Comparison of ENCODE assay signal across 1 cellular context in genomic region chr1:226223157-226223785, GRCh38.
TF ChIP-seq lines count a peak whose summit lies in the region.

TSS of gene MIXL1 (plus strand) at chr1:226223664. CDS start at chr1:226223682, 18 bp downstream.

TF ChIP-seq in HepG2, 621 proteins besides CTCF, POLR2A, EP300 and RAD21 (continued from another document and continues in another):
- peak; percentile 51; the same call in 1 of the 2 replicates for TF ChIP-seq KDM3A (CRISPR knock-in tag; IDR thresholded peaks at IDR 0.05; ENCODE audit: low read depth)
- TF ChIP-seq NFRKB (IDR thresholded peaks at IDR 0.05) = no peak
- peak; percentile 52; the same call in 1 of the 2 replicates for TF ChIP-seq ZNF580 (CRISPR knock-in tag; IDR thresholded peaks at IDR 0.05; ENCODE audit: borderline replicate concordance, low read depth)
- TF ChIP-seq ZNF780A (CRISPR knock-in tag; IDR thresholded peaks at IDR 0.05) = no peak
- TF ChIP-seq ZNF234 (CRISPR knock-in tag; conservative IDR thresholded peaks at IDR 0.05) = no peak
- TF ChIP-seq ZBTB34 (CRISPR knock-in tag; IDR thresholded peaks at IDR 0.05) = peak; percentile 35; the same call in 1 of the 2 replicates
- peak in 1 of 2 experiments; percentile 17; a peak in 1 of 4 replicates for TF ChIP-seq KLF16 (CRISPR knock-in tag; IDR thresholded peaks at IDR 0.05)
- TF ChIP-seq MED8 (CRISPR knock-in tag; IDR thresholded peaks at IDR 0.05; ENCODE audit: insufficient replicate concordance) = peak; percentile 43
- TF ChIP-seq NR2F2 (IDR thresholded peaks at IDR 0.05; ENCODE audit: borderline replicate concordance, low read depth) = 0 out of 2 replicates have a peak, but pooled peaks have one; percentile 38
- TF ChIP-seq ZNF703 (CRISPR knock-in tag; IDR thresholded peaks at IDR 0.05; ENCODE audit: borderline replicate concordance) = no peak
- peak; percentile 24 for TF ChIP-seq IKZF4 (CRISPR knock-in tag; IDR thresholded peaks at IDR 0.05; ENCODE audit: borderline replicate concordance, low read depth, not compliant biosample characterization)
- TF ChIP-seq GMEB1 (CRISPR knock-in tag; IDR thresholded peaks at IDR 0.05; ENCODE audit: borderline replicate concordance) = 0 out of 2 replicates have a peak, but pooled peaks have one; percentile 17
- TF ChIP-seq POLR2AphosphoS5 (IDR thresholded peaks at IDR 0.05; ENCODE audit: low read depth, low read length) = 0 out of 2 replicates have a peak, but pooled peaks have one; percentile 33
- TF ChIP-seq ZFX (CRISPR knock-in tag; IDR thresholded peaks at IDR 0.05; ENCODE audit: low read depth) = peak; percentile 82
- no peak for TF ChIP-seq SIN3B (IDR thresholded peaks at IDR 0.05; ENCODE audit: low read length)
- no peak for TF ChIP-seq ZNF510 (CRISPR knock-in tag; IDR thresholded peaks at IDR 0.05; ENCODE audit: low read depth)
- TF ChIP-seq BCL6 (CRISPR knock-in tag; IDR thresholded peaks at IDR 0.05) = 0 out of 2 replicates have a peak, but pooled peaks have one; percentile 73
- TF ChIP-seq SP2 (CRISPR knock-in tag; IDR thresholded peaks at IDR 0.05) = no peak
- TF ChIP-seq MYC (CRISPR knock-in tag; IDR thresholded peaks at IDR 0.05; ENCODE audit: borderline replicate concordance) = no peak; the same call in 1 of the 2 replicates
- 0 out of 2 replicates have a peak, but pooled peaks have one; percentile 47 for TF ChIP-seq ZSCAN12 (CRISPR knock-in tag; IDR thresholded peaks at IDR 0.05)
- TF ChIP-seq, protein P1, sequence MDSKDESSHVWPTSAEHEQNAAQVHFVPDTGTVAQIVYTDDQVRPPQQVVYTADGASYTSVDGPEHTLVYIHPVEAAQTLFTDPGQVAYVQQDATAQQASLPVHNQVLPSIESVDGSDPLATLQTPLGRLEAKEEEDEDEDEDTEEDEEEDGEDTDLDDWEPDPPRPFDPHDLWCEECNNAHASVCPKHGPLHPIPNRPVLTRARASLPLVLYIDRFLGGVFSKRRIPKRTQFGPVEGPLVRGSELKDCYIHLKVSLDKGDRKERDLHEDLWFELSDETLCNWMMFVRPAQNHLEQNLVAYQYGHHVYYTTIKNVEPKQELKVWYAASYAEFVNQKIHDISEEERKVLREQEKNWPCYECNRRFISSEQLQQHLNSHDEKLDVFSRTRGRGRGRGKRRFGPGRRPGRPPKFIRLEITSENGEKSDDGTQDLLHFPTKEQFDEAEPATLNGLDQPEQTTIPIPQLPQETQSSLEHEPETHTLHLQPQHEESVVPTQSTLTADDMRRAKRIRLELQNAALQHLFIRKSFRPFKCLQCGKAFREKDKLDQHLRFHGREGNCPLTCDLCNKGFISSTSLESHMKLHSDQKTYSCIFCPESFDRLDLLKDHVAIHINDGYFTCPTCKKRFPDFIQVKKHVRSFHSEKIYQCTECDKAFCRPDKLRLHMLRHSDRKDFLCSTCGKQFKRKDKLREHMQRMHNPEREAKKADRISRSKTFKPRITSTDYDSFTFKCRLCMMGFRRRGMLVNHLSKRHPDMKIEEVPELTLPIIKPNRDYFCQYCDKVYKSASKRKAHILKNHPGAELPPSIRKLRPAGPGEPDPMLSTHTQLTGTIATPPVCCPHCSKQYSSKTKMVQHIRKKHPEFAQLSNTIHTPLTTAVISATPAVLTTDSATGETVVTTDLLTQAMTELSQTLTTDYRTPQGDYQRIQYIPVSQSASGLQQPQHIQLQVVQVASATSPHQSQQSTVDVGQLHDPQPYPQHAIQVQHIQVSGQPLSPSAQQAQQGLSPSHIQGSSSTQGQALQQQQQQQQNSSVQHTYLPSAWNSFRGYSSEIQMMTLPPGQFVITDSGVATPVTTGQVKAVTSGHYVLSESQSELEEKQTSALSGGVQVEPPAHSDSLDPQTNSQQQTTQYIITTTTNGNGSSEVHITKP (CRISPR knock-in tag; IDR thresholded peaks at IDR 0.05; ENCODE audit: low read depth) = peak; percentile 41; the same call in 1 of the 2 replicates
- TF ChIP-seq PITX1 (CRISPR knock-in tag; IDR thresholded peaks at IDR 0.05) = peak; percentile 73
- peak; percentile 60; the same call in 1 of the 2 replicates for TF ChIP-seq KLF6 (CRISPR knock-in tag; IDR thresholded peaks at IDR 0.05)
- TF ChIP-seq ZNF777 (CRISPR knock-in tag; IDR thresholded peaks at IDR 0.05) = peak; percentile 95
- no peak for TF ChIP-seq MBD4 (IDR thresholded peaks at IDR 0.05; ENCODE audit: borderline replicate concordance, low read length)
- TF ChIP-seq FOXK2 (IDR thresholded peaks at IDR 0.05) = peak; percentile 24; the same call in 1 of the 2 replicates
- no peak for TF ChIP-seq ZNF776 (CRISPR knock-in tag; IDR thresholded peaks at IDR 0.05)
- TF ChIP-seq, protein P2, sequence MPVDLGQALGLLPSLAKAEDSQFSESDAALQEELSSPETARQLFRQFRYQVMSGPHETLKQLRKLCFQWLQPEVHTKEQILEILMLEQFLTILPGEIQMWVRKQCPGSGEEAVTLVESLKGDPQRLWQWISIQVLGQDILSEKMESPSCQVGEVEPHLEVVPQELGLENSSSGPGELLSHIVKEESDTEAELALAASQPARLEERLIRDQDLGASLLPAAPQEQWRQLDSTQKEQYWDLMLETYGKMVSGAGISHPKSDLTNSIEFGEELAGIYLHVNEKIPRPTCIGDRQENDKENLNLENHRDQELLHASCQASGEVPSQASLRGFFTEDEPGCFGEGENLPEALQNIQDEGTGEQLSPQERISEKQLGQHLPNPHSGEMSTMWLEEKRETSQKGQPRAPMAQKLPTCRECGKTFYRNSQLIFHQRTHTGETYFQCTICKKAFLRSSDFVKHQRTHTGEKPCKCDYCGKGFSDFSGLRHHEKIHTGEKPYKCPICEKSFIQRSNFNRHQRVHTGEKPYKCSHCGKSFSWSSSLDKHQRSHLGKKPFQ (CRISPR knock-in tag; IDR thresholded peaks at IDR 0.05; ENCODE audit: insufficient replicate concordance) = peak; percentile 50
- TF ChIP-seq MED13 (CRISPR knock-in tag; IDR thresholded peaks at IDR 0.05) = peak; percentile 48; the same call in 1 of the 2 replicates
- no peak for TF ChIP-seq ZNF382 (CRISPR knock-in tag; IDR thresholded peaks at IDR 0.05; ENCODE audit: borderline replicate concordance)
- TF ChIP-seq, protein P3, sequence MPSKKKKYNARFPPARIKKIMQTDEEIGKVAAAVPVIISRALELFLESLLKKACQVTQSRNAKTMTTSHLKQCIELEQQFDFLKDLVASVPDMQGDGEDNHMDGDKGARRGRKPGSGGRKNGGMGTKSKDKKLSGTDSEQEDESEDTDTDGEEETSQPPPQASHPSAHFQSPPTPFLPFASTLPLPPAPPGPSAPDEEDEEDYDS (CRISPR knock-in tag; IDR thresholded peaks at IDR 0.05) = no peak; the same call in 1 of the 2 replicates
- TF ChIP-seq, protein P4, sequence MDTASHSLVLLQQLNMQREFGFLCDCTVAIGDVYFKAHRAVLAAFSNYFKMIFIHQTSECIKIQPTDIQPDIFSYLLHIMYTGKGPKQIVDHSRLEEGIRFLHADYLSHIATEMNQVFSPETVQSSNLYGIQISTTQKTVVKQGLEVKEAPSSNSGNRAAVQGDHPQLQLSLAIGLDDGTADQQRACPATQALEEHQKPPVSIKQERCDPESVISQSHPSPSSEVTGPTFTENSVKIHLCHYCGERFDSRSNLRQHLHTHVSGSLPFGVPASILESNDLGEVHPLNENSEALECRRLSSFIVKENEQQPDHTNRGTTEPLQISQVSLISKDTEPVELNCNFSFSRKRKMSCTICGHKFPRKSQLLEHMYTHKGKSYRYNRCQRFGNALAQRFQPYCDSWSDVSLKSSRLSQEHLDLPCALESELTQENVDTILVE (CRISPR knock-in tag; IDR thresholded peaks at IDR 0.05) = no peak; the same call in 1 of the 2 replicates
- TF ChIP-seq TBX2 (CRISPR knock-in tag; IDR thresholded peaks at IDR 0.05; ENCODE audit: borderline replicate concordance) = peak; percentile 79; the same call in 1 of the 2 replicates
- no peak for TF ChIP-seq ZZZ3 (CRISPR knock-in tag; IDR thresholded peaks at IDR 0.05; ENCODE audit: borderline replicate concordance)
- TF ChIP-seq SMAD1 (CRISPR knock-in tag; IDR thresholded peaks at IDR 0.05; ENCODE audit: borderline replicate concordance, low read depth) = no peak
- no peak for TF ChIP-seq CHD4 (IDR thresholded peaks at IDR 0.05; ENCODE audit: borderline replicate concordance, low read length)
- TF ChIP-seq, protein P5, sequence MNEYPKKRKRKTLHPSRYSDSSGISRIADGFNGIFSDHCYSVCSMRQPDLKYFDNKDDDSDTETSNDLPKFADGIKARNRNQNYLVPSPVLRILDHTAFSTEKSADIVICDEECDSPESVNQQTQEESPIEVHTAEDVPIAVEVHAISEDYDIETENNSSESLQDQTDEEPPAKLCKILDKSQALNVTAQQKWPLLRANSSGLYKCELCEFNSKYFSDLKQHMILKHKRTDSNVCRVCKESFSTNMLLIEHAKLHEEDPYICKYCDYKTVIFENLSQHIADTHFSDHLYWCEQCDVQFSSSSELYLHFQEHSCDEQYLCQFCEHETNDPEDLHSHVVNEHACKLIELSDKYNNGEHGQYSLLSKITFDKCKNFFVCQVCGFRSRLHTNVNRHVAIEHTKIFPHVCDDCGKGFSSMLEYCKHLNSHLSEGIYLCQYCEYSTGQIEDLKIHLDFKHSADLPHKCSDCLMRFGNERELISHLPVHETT (CRISPR knock-in tag; conservative IDR thresholded peaks at IDR 0.05) = peak; percentile 89
- TF ChIP-seq ZNF326 (CRISPR knock-in tag; IDR thresholded peaks at IDR 0.05; ENCODE audit: borderline replicate concordance) = no peak
- TF ChIP-seq MEF2D (CRISPR knock-in tag; IDR thresholded peaks at IDR 0.05) = peak; percentile 47; the same call in 1 of the 2 replicates
